Comparison of ENCODE assay signal across 22 cellular contexts in genomic region chr19:52646571-52647222, GRCh38. TPM values are rescaled to one million over a fixed set of nuclear protein-coding genes. Genes with fewer than 3 reads are reported as not detected.
A peak's percentile ranks its signal among the peaks of the same experiment; 100 is the strongest.
DNase-seq lines count a peak whose midpoint lies in the region; ATAC-seq and TF ChIP-seq lines count a peak whose summit lies in the region.
"Had no signal": no experiment of that assay in that cellular context is flagged by ENCODE, and none has a peak within 500 bp of the region (broad histone marks: within the 10 kb centered on the region; RNA-seq: fewer than 3 reads in every experiment).

No MANE protein-coding gene starts in this region.

- H4K20me1 ChIP-seq in Karpas-422 (ENCODE audit: insufficient read depth, low read depth, low read length) = no peaks in the 10 kb centered on the region

- ATAC-seq in HG02885 (IDR thresholded peaks at IDR 0.05; ENCODE audit: poor library complexity, unreplicated experiment) = no peak
- no peak for ATAC-seq in heart left ventricle
- ATAC-seq: activated CD8-positive, alpha-beta T cell treated with anti-CD3 and anti-CD28 coated beads for 36 hours; left cardiac atrium; natural killer cell; pancreas; sciatic nerve had no signal

- H2AFZ ChIP-seq in Karpas-422 (ENCODE audit: low read length) = no peak overlapping the region

- intact Hi-C loops in heart left ventricle (cut with DNase I) = no loop called here

- TF ChIP-seq CTCF in heart left ventricle (IDR thresholded peaks at IDR 0.05) = no peak

- H3K27me3 ChIP-seq in Karpas-422 (ENCODE audit: low read length) = no peaks in the 10 kb centered on the region
- no peaks in the 10 kb centered on the region for H3K27me3 ChIP-seq in heart left ventricle
- H3K27me3 ChIP-seq: pancreas, vagina had no signal

- H3K9me2 ChIP-seq in Karpas-422 (replicated peaks; ENCODE audit: insufficient read depth, low read length) = no peaks in the 10 kb centered on the region

- H3K36me3 ChIP-seq in Karpas-422 (ENCODE audit: insufficient read depth, low read length) (peaks cover 63% of the 10 kb centered on the region), heart left ventricle (peaks cover 0 to 12% (median 6%) of the 10 kb centered on the region in 9 donors)
- H3K36me3 ChIP-seq: pancreas had no signal

- peak; percentile 5 to 28 for DNase-seq in AML-193 (lab: John Stamatoyannopoulos, UW)
- DNase-seq in Karpas-422 = peak; percentile 57
- DNase-seq in OCI-M1 (lab: John Stamatoyannopoulos, UW) = peak; percentile 88
- peak; percentile 6 for DNase-seq in dermis blood vessel endothelial cell
- no peak for DNase-seq in effector CD4-positive, alpha-beta T cell
- DNase-seq in ACHN = no peak
- DNase-seq in heart left ventricle = no peak
- DNase-seq: activated CD8-positive, alpha-beta T cell treated with anti-CD3 and anti-CD28 coated beads for 36 hours; activated T-cell treated with anti-CD3 and anti-CD28 coated beads, Interleukin-2, amount 50 U/mL, for 1 hour; amniotic stem cell; left cardiac atrium; natural killer cell; NCI-H146; NCI-H2171 treated with DMSO at 0.1 percent for 48 hours; NCI-H748 treated with DMSO at 0.1 percent for 48 hours; pancreas; T1000 had no signal

- peaks cover 6% of the 10 kb centered on the region; the same call in 1 of the 2 replicates for H3K79me2 ChIP-seq in Karpas-422 (ENCODE audit: low read length)

- WGBS in heart left ventricle, 4 donors = 90 to 98% (median 96%) methylated on average over 1 of the region's 1 CpG

- H3K27ac ChIP-seq in Karpas-422 (ENCODE audit: low read length) = no peak overlapping the region
- H3K27ac ChIP-seq in heart left ventricle = no peak overlapping the region
- H3K27ac ChIP-seq: C4-2B, pancreas, SK-N-MC, vagina had no signal

- H3K4me1 ChIP-seq in Karpas-422 (ENCODE audit: low read length) = no peaks in the 10 kb centered on the region
- H3K4me1 ChIP-seq in heart left ventricle = peaks cover 0 to 3% (median 0%) of the 10 kb centered on the region in 12 donors
- H3K4me1 ChIP-seq: pancreas, vagina had no signal

- in situ Hi-C loops in ACHN (cut with HindIII; ENCODE audit: low pct_ligation_motif_present, low pct_unique_long_range_greater_than_20kb, low sequenced_read_pairs) = no loop called here

- no peak overlapping the region for H3K4me3 ChIP-seq in Karpas-422 (ENCODE audit: low read length)
- H3K4me3 ChIP-seq in heart left ventricle = no peak overlapping the region
- H3K4me3 ChIP-seq: pancreas, SK-N-MC, vagina had no signal

- H3K9me3 ChIP-seq in Karpas-422 (ENCODE audit: low read length) (peaks cover 26% of the 10 kb centered on the region), heart left ventricle (peaks cover 0 to 36% (median 2%) of the 10 kb centered on the region in 12 donors)
- H3K9me3 ChIP-seq: pancreas, vagina had no signal

- H3K4me2 ChIP-seq in Karpas-422 (ENCODE audit: low read depth, low read length, poor library complexity, severe bottlenecking) = no peak overlapping the region

- TF ChIP-seq POLR2A in heart left ventricle (IDR thresholded peaks at IDR 0.05) = no peak

- H3K9ac ChIP-seq in Karpas-422 (ENCODE audit: low read length) = no peak overlapping the region

RNA-seq across cellular contexts. Expression of gene ZNF83, which starts 8.5 kb away (rescaled TPM):
- 95.9 and 115 TPM in 2 replicates for total RNA-seq in Karpas-422 (2014; rRNA removed; shearing (Covaris generic); ENCODE audit: low replicate concordance)
- total RNA-seq in dermis blood vessel endothelial cell (40.9 and 72.3 TPM in 2 replicates), heart left ventricle (10 to 100 TPM in 8 of 9 donors, 1 to 10 TPM in 1; 9.5 to 23.4 (median 18.4) TPM)
- polyA plus RNA-seq in heart left ventricle = 10 to 100 TPM; 13.2 to 25.7 TPM

Comparison
In these comparisons a context has a peak if more than half of its experiments do, and no peak if none do; other contexts are left out.
1. DNase-seq: peak in AML-193 (2 of 2), Karpas-422 (single experiment), OCI-M1 (single experiment) and dermis blood vessel endothelial cell (single experiment); none in effector CD4-positive, alpha-beta T cell (single experiment), ACHN (single experiment) and heart left ventricle (0 of 5).